Comparison of ENCODE assay signal across 16 cellular contexts in the genomic region with DNA sequence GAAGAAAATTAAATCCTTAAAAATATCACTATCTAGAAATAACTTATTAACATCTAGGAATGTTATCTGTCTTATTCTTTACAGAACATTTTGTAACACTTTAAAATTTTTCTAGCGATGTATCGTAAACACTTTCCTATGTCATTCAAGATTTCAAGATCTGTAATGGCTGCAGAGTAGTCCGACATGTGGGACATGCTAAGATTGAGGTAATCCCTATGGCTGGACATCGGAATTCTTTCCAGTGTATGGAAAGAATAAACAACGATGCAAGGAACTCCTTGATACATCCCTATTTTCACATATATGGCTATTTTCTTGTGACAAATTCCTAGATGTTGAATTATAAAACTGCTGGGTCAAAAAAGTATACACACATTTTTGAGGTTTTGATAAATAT. TPM values are rescaled to one million over a fixed set of nuclear protein-coding genes. Genes with fewer than 3 reads are reported as not detected.
DNase-seq lines count a peak whose midpoint lies in the region; ATAC-seq, FAIRE-seq and TF ChIP-seq lines count a peak whose summit lies in the region.
"Had no signal": no experiment of that assay in that cellular context is flagged by ENCODE, and none has a peak within 500 bp of the region (broad histone marks: within the 10 kb centered on the region; RNA-seq: fewer than 3 reads in every experiment).

No MANE protein-coding gene starts in this region.

- H3K27ac ChIP-seq in IMR-90 (ENCODE audit: insufficient read depth, low read length) (no peak overlapping the region), trophoblast cell (ENCODE audit: low read depth, low read length) (no peak overlapping the region)
- H3K27ac ChIP-seq: BLaER1 treated with 17β-estradiol and CSF1 and Interleukin-3, amounts not matched to agents 10 nM and 100 nM; GM23248 had no signal

- no peak overlapping the region for H3K56ac ChIP-seq in IMR-90 (ENCODE audit: extremely low read depth, insufficient read depth, low read length)

- H4K5ac ChIP-seq in IMR-90 (ENCODE audit: low read depth, low read length), result no peak overlapping the region

- H4K8ac ChIP-seq in IMR-90 (ENCODE audit: low read depth in 2 of 2, low read length in 2 of 2), result no peak overlapping the region
- no peak overlapping the region for H4K8ac ChIP-seq in trophoblast cell (ENCODE audit: low read depth, low read length)

- H4K91ac ChIP-seq in IMR-90 (ENCODE audit: insufficient read depth, low read depth, low read length), result no peak overlapping the region
- H4K91ac ChIP-seq in trophoblast cell (ENCODE audit: low read depth, low read length), result no peak overlapping the region

- intact Hi-C loops in IMR-90 (cut with micrococcal nuclease), result no loop called here

- H3K18ac ChIP-seq in IMR-90 (ENCODE audit: low read depth, low read length), result no peak overlapping the region
- no peak overlapping the region for H3K18ac ChIP-seq in trophoblast cell (ENCODE audit: low read length)

- no peak overlapping the region for H2AK5ac ChIP-seq in IMR-90 (ENCODE audit: low read depth, low read length)
- no peak overlapping the region for H2AK5ac ChIP-seq in trophoblast cell (ENCODE audit: low read length)

- H3K4ac ChIP-seq in IMR-90 (ENCODE audit: low read depth, low read length) (no peak overlapping the region), trophoblast cell (ENCODE audit: low read depth, low read length) (peak overlapping the region; percentile 71)

- TF ChIP-seq CTCF in IMR-90 (conservative IDR thresholded peaks at IDR 0.05; ENCODE audit: low read depth, low read length), result no peak

- H3K4me2 ChIP-seq in IMR-90 (ENCODE audit: low read depth, low read length) (no peak overlapping the region), trophoblast cell (ENCODE audit: low read length) (no peak overlapping the region)
- H3K4me2 ChIP-seq: BLaER1 treated with 17β-estradiol and CSF1 and Interleukin-3, amounts not matched to agents 10 nM and 100 nM had no signal

- H2BK12ac ChIP-seq in trophoblast cell (ENCODE audit: low read length), result no peak overlapping the region

- H2BK120ac ChIP-seq in IMR-90 (ENCODE audit: low read depth, low read length) (no peak overlapping the region), trophoblast cell (ENCODE audit: insufficient read depth, low read length, poor library complexity) (no peak overlapping the region)

- H2BK5ac ChIP-seq in IMR-90 (ENCODE audit: low read depth, low read length, poor library complexity, severe bottlenecking) (no peak overlapping the region), trophoblast cell (ENCODE audit: low read depth, low read length, poor library complexity) (no peak overlapping the region)

- H4K20me1 ChIP-seq in IMR-90 (ENCODE audit: insufficient read depth, low read length), result 0 out of 2 replicates have a peak, but pooled peaks cover 8% of the 10 kb centered on the region

- H2BK20ac ChIP-seq in IMR-90 (ENCODE audit: low read depth, low read length), result no peak overlapping the region

- no peaks in the 10 kb centered on the region for H3K36me3 ChIP-seq in IMR-90 (ENCODE audit: control insufficient read depth, insufficient read depth, low read length)
- no peaks in the 10 kb centered on the region for H3K36me3 ChIP-seq in adipocyte (ENCODE audit: control insufficient read depth, insufficient read depth, low read length, severe bottlenecking)
- H3K36me3 ChIP-seq in trophoblast cell (ENCODE audit: control insufficient read depth in 1 of 2, insufficient read depth in 2 of 2, low read length in 2 of 2), result peaks cover 2 to 5% of the 10 kb centered on the region in 2 experiments
- H3K36me3 ChIP-seq: HAP-1 had no signal

- no peak overlapping the region for H4K12ac ChIP-seq in trophoblast cell (ENCODE audit: low read depth, low read length)

- H3K9me3 ChIP-seq in IMR-90 (ENCODE audit: control insufficient read depth, insufficient read depth, low read length), result no peaks in the 10 kb centered on the region
- no peaks in the 10 kb centered on the region for H3K9me3 ChIP-seq in adipocyte (ENCODE audit: control insufficient read depth, low read length)
- no peaks in the 10 kb centered on the region for H3K9me3 ChIP-seq in trophoblast cell (ENCODE audit: insufficient read depth, low read depth, low read length)
- H3K9me3 ChIP-seq: HAP-1 had no signal

- H3K4me1 ChIP-seq in IMR-90 (ENCODE audit: control insufficient read depth, insufficient read depth, low read length), result peaks cover 43% of the 10 kb centered on the region
- peaks cover 82% of the 10 kb centered on the region for H3K4me1 ChIP-seq in adipocyte (ENCODE audit: control insufficient read depth, insufficient read depth, low read length)
- peaks cover 37 to 48% of the 10 kb centered on the region in 2 experiments for H3K4me1 ChIP-seq in trophoblast cell (ENCODE audit: control insufficient read depth in 1 of 2, insufficient read depth in 2 of 2, low read length in 2 of 2)
- H3K4me1 ChIP-seq: HAP-1 had no signal

- 0 out of 2 replicates have a peak overlapping the region, but pooled peaks have one; percentile 64 for H3K23ac ChIP-seq in IMR-90 (ENCODE audit: low read depth, low read length)
- H3K23ac ChIP-seq in trophoblast cell (ENCODE audit: low read length), result no peak overlapping the region

- in situ Hi-C loops in IMR-90 (cut with MboI; ENCODE audit: low sequenced_read_pairs), result no loop called here

- POLR2A ChIA-PET in IMR-90 (lab: Charles Lee; ENCODE audit: unreplicated experiment), result no interaction called here

- CTCF ChIA-PET in IMR-90 (lab: Yijun Ruan, JAX), result no interaction called here

- H2AK9ac ChIP-seq in IMR-90 (replicated peaks; ENCODE audit: low read depth, low read length, poor library complexity), result no peak overlapping the region

- no TSS peak for BruUV-seq in IMR-90 (replicated peaks; lab: Mats Ljungman, UMichigan)

- H3K9ac ChIP-seq in IMR-90 (ENCODE audit: low read depth, low read length) (no peak overlapping the region), adipocyte (ENCODE audit: low read length) (peak overlapping the region; percentile 58), trophoblast cell (ENCODE audit: low read length) (no peak overlapping the region)
- H3K9ac ChIP-seq: BLaER1 treated with 17β-estradiol and CSF1 and Interleukin-3, amounts not matched to agents 10 nM and 100 nM; GM23248 had no signal

- H3K79me2 ChIP-seq in trophoblast cell (ENCODE audit: control insufficient read depth, insufficient read depth, low read length, poor library complexity), result peaks cover 30% of the 10 kb centered on the region

- DNase-seq in IMR-90 (no peak), adipocyte (ENCODE audit: low read depth) (no peak), trophoblast cell (peak in 1 of 2 donors; percentile 81), NCI-H69 (lab: John Stamatoyannopoulos, UW) (no peak), SHP77 treated with DMSO at 0.1 percent for 48 hours (lab: John Stamatoyannopoulos, UW) (no peak)
- DNase-seq: Calu3, DMS53, DND-41, EL, GM23248 had no signal

- H3K4me3 ChIP-seq in IMR-90 (ENCODE audit: insufficient read depth, low read depth, low read length) (no peak overlapping the region), adipocyte (ENCODE audit: low read length) (no peak overlapping the region), trophoblast cell (ENCODE audit: low read depth, low read length) (no peak overlapping the region)
- H3K4me3 ChIP-seq: BLaER1 treated with 17β-estradiol and CSF1 and Interleukin-3, amounts not matched to agents 10 nM and 100 nM; HAP-1 had no signal

- ATAC-seq in IMR-90 (ENCODE audit: low read depth) (no peak), GM18868 (IDR thresholded peaks at IDR 0.05; ENCODE audit: unreplicated experiment) (no peak)
- ATAC-seq: CD8-positive, alpha-beta T cell had no signal

- dilution Hi-C loops in IMR-90 (cut with HindIII; ENCODE audit: low sequenced_read_pairs, unreplicated experiment), result no loop called here

- H3K79me1 ChIP-seq in IMR-90 (ENCODE audit: low read depth in 1 of 2, low read length in 2 of 2) (peaks cover 55 to 79% of the 10 kb centered on the region in 2 experiments), trophoblast cell (ENCODE audit: low read length) (peaks cover 34% of the 10 kb centered on the region)

- no CpG with 5 or more reads among the region's 5 CpGs for WGBS in IMR-90 (ENCODE audit: extremely low coverage in 2 of 2, insufficient read length in 1 of 2), 2 experiments
- WGBS in trophoblast cell (ENCODE audit: extremely low coverage, insufficient coverage, insufficient read length), result no CpG with 5 or more reads among the region's 5 CpGs

- H2AFZ ChIP-seq in IMR-90 (replicated peaks; ENCODE audit: low read length, poor library complexity), result no peak overlapping the region
- H2AFZ ChIP-seq in trophoblast cell (ENCODE audit: insufficient read depth, low read length, poor library complexity), result no peak overlapping the region
- H2AFZ ChIP-seq: GM23248 had no signal

- H3K27me3 ChIP-seq in IMR-90 (ENCODE audit: control insufficient read depth, insufficient read depth, low read length) (no peaks in the 10 kb centered on the region), adipocyte (replicated peaks; ENCODE audit: control insufficient read depth, insufficient read depth, low read length) (no peaks in the 10 kb centered on the region), trophoblast cell (ENCODE audit: insufficient read depth, low read length) (no peaks in the 10 kb centered on the region)
- H3K27me3 ChIP-seq: BLaER1 treated with 17β-estradiol and CSF1 and Interleukin-3, amounts not matched to agents 10 nM and 100 nM had no signal

- no peak overlapping the region for H2BK15ac ChIP-seq in IMR-90 (ENCODE audit: low read depth, low read length)

- TF ChIP-seq RAD21 in IMR-90 (IDR thresholded peaks at IDR 0.05; ENCODE audit: low read length), result no peak

- no peak for TF ChIP-seq POLR2A in IMR-90 (IDR thresholded peaks at IDR 0.05; ENCODE audit: low read depth, low read length)

- H3K14ac ChIP-seq in IMR-90 (replicated peaks; ENCODE audit: low read depth, low read length) (0 out of 2 replicates have a peak overlapping the region, but pooled peaks have one; percentile 58), trophoblast cell (ENCODE audit: low read length) (no peak overlapping the region)

- FAIRE-seq in G401.6 (lab: Jason Lieb, UNC), result peak; percentile 40
- FAIRE-seq: GM12891 had no signal

- H3K9me1 ChIP-seq in IMR-90 (ENCODE audit: insufficient read depth, low read length), result peaks cover 43% of the 10 kb centered on the region

TF ChIP-seq in IMR-90, 13 proteins besides CTCF, POLR2A, EP300 and RAD21 (continues in another document):
- no peak for TF ChIP-seq NFE2L2 (IDR thresholded peaks at IDR 0.05; ENCODE audit: low read depth, low read length)
- TF ChIP-seq, protein P1, sequence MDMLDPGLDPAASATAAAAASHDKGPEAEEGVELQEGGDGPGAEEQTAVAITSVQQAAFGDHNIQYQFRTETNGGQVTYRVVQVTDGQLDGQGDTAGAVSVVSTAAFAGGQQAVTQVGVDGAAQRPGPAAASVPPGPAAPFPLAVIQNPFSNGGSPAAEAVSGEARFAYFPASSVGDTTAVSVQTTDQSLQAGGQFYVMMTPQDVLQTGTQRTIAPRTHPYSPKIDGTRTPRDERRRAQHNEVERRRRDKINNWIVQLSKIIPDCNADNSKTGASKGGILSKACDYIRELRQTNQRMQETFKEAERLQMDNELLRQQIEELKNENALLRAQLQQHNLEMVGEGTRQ (IDR thresholded peaks at IDR 0.05; ENCODE audit: low read depth, low read length), result no peak
- TF ChIP-seq MAFK (IDR thresholded peaks at IDR 0.05; ENCODE audit: low read depth, low read length), result no peak

RNA-seq across cellular contexts. Expression of a gene that starts 37.5 kb away (rescaled TPM):
- total RNA-seq in IMR-90 (2012; rRNA removed), result 14.3 and 14.4 TPM in 2 replicates
- 89.0 and 93.9 TPM in 2 replicates for polyA plus RNA-seq in IMR-90 (2012; rRNA removed)
- polyA plus RNA-seq in IMR-90 (2012; cell fraction: cytosol; rRNA removed), result 41.2 and 78.7 TPM in 2 replicates
- polyA plus RNA-seq in IMR-90 (2012; cell fraction: nucleus; rRNA removed; ENCODE audit: low replicate concordance), result 60.2 and 62.3 TPM in 2 replicates
- 166 and 173 TPM in 2 replicates for polyA plus RNA-seq in trophoblast cell (2013)
